26 cellular contexts compared by ENCODE assay signal in genomic region chr5:24986326-24986725, GRCh38.
A peak's percentile ranks its signal among the peaks of the same experiment; 100 is the strongest.
DNase-seq lines count a peak whose midpoint lies in the region; TF ChIP-seq lines count a peak whose summit lies in the region.
"Had no signal": no experiment of that assay in that cellular context is flagged by ENCODE, and none has a peak within 500 bp of the region (broad histone marks: within the 10 kb centered on the region; RNA-seq: fewer than 3 reads in every experiment).

No MANE protein-coding gene starts in this region.

- H3K9me3 ChIP-seq in neural cell (ENCODE audit: low read length) = no peaks in the 10 kb centered on the region
- H3K9me3 ChIP-seq: BE2C; BLaER1; BLaER1 treated with 17β-estradiol and CSF1 and Interleukin-3, amounts not matched to agents 10 nM and 100 nM; Caco-2 had no signal

- no peak overlapping the region for H3K9ac ChIP-seq in neural cell (ENCODE audit: low read length)
- H3K9ac ChIP-seq: BLaER1; BLaER1 treated with 17β-estradiol and CSF1 and Interleukin-3, amounts not matched to agents 10 nM and 100 nM had no signal

- DNase-seq in DMS 273 treated with DMSO at 0.1 percent for 48 hours (lab: John Stamatoyannopoulos, UW) = no peak
- DNase-seq: 8988T; ACHN; AML-193; BE2C; C1 segment of cervical spinal cord; Caco-2; Calu3; CD4-positive, alpha-beta memory T cell; CD4-positive, alpha-beta T cell; CD4-positive, CD25-positive, alpha-beta regulatory T cell; CD8-positive, alpha-beta memory T cell; CD8-positive, alpha-beta T cell; COR-L47; DMS153; DMS53; DMS79; DMS79 treated with DMSO at 0.1 percent for 48 hours; DND-41; EL had no signal

- H3K27me3 ChIP-seq in neural cell (ENCODE audit: insufficient read depth, low read depth, low read length) = no peaks in the 10 kb centered on the region
- H3K27me3 ChIP-seq: BE2C; BLaER1; BLaER1 treated with 17β-estradiol and CSF1 and Interleukin-3, amounts not matched to agents 10 nM and 100 nM had no signal

- TF ChIP-seq RAD21 in neural cell (conservative IDR thresholded peaks at IDR 0.05) = no peak

- H3K79me2 ChIP-seq in neural cell (replicated peaks; ENCODE audit: insufficient read depth, low read length) = no peaks in the 10 kb centered on the region

- no peaks in the 10 kb centered on the region for H4K20me1 ChIP-seq in neural cell (ENCODE audit: insufficient read depth)
- H4K20me1 ChIP-seq: BLaER1; BLaER1 treated with 17β-estradiol and CSF1 and Interleukin-3, amounts not matched to agents 10 nM and 100 nM had no signal

- no peak overlapping the region for H3K4me2 ChIP-seq in neural cell (ENCODE audit: low read length)
- H3K4me2 ChIP-seq: A549; BLaER1; BLaER1 treated with 17β-estradiol and CSF1 and Interleukin-3, amounts not matched to agents 10 nM and 100 nM had no signal

- TF ChIP-seq CTCF in neural cell (IDR thresholded peaks at IDR 0.05; ENCODE audit: poor library complexity, severe bottlenecking) = no peak

- H3K36me3 ChIP-seq in neural cell (ENCODE audit: insufficient read depth, low read length) = no peaks in the 10 kb centered on the region
- H3K36me3 ChIP-seq: BE2C; BLaER1; BLaER1 treated with 17β-estradiol and CSF1 and Interleukin-3, amounts not matched to agents 10 nM and 100 nM had no signal

- TF ChIP-seq EP300 in neural cell (conservative IDR thresholded peaks at IDR 0.05; ENCODE audit: poor library complexity, severe bottlenecking) = peak; percentile 78

- H3K27ac ChIP-seq in neural cell (ENCODE audit: low read length) = no peak overlapping the region
- H3K27ac ChIP-seq: 22Rv1; A549; BLaER1; BLaER1 treated with 17β-estradiol and CSF1 and Interleukin-3, amounts not matched to agents 10 nM and 100 nM; C4-2B had no signal

- no peaks in the 10 kb centered on the region for H3K9me2 ChIP-seq in neural cell (ENCODE audit: insufficient read depth, low read length)

- no peak overlapping the region for H2AFZ ChIP-seq in neural cell (ENCODE audit: low read depth, low read length)

- H3K4me3 ChIP-seq in neural cell (ENCODE audit: low read length) = no peak overlapping the region
- H3K4me3 ChIP-seq: A549; BLaER1; BLaER1 treated with 17β-estradiol and CSF1 and Interleukin-3, amounts not matched to agents 10 nM and 100 nM had no signal

- H3F3A ChIP-seq in neural cell (ENCODE audit: insufficient read depth, low read length, poor library complexity, severe bottlenecking) = peaks cover 5% of the 10 kb centered on the region

TF ChIP-seq in neural cell, 6 proteins besides CTCF, POLR2A, EP300 and RAD21:
- TF ChIP-seq POLR2AphosphoS5 (IDR thresholded peaks at IDR 0.05) (peak; percentile 66), EZH2 (IDR thresholded peaks at IDR 0.05; ENCODE audit: borderline replicate concordance, insufficient read depth, low read length, poor library complexity, severe bottlenecking) (no peak)
